14 cellular contexts compared by ENCODE assay signal in the genomic region with DNA sequence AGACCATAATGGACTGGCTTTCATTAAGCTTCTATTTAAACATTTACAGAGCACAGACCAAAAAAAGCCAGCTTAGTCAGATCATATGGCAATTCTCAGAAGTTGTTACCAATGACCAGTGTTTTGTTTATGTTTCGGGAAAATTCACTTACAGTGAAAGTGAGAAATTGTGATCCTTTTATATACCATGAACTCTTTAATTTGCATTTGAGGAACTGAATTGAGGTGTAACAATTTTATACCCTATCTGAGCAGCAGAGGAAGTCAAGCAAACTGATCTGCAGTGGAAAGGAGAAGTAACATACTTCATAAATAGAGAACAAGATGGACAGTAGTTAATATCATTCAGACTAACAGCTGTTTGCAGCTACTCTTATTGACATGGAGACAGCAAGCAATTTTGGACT.
DNase-seq lines count a peak whose midpoint lies in the region; ATAC-seq and TF ChIP-seq lines count a peak whose summit lies in the region.
"Had no signal": no experiment of that assay in that cellular context is flagged by ENCODE, and none has a peak within 500 bp of the region (broad histone marks: within the 10 kb centered on the region; RNA-seq: fewer than 3 reads in every experiment).

No MANE protein-coding gene starts in this region.

- H2AFZ ChIP-seq in SU-DHL-6 (ENCODE audit: low read depth, low read length, severe bottlenecking), result no peak overlapping the region
- no peak overlapping the region for H2AFZ ChIP-seq in hepatocyte

- POLR2A ChIA-PET in activated CD4-positive, alpha-beta T cell treated with anti-CD3 and anti-CD28 coated beads, Interleukin-2, amount 10 ng/mL, durations not matched to agents 7 days and 5 days (lab: Charles Lee), result no interaction called here

- ATAC-seq in GM19467 (IDR thresholded peaks at IDR 0.05; ENCODE audit: unreplicated experiment) (peak; percentile 83), HG03135 (IDR thresholded peaks at IDR 0.05; ENCODE audit: unreplicated experiment) (peak; percentile 87)

- no peak overlapping the region for H3K4me3 ChIP-seq in GM12864 (ENCODE audit: low read depth, low read length)
- H3K4me3 ChIP-seq in SU-DHL-6 (ENCODE audit: insufficient read depth, low read length, poor library complexity, severe bottlenecking), result peak overlapping the region; percentile 20
- no peak overlapping the region for H3K4me3 ChIP-seq in hepatocyte
- H3K4me3 ChIP-seq: right lobe of liver, thyroid gland had no signal

- CTCF ChIA-PET in activated CD4-positive, alpha-beta T cell treated with anti-CD3 and anti-CD28 coated beads, Interleukin-2, amount 10 ng/mL, durations not matched to agents 7 days and 5 days (lab: Charles Lee), result interaction anchor here (0.6 kb wide), 1 partner anchor 71 kb away, joined by 7 read pairs; no protein-coding TSS in a partner anchor

- H3K27me3 Mint-ChIP-seq in activated CD4-positive, alpha-beta T cell treated with anti-CD3 and anti-CD28 coated beads, Interleukin-2, amount 10 ng/mL, durations not matched to agents 7 days and 5 days, result no peaks in the 10 kb centered on the region
- H3K27me3 Mint-ChIP-seq: brain had no signal

- peaks cover 46% of the 10 kb centered on the region for H3F3A ChIP-seq in SU-DHL-6 (ENCODE audit: insufficient read depth)

- TF ChIP-seq CTCF in GM12864 (IDR thresholded peaks at IDR 0.05; ENCODE audit: low read depth, low read length, missing control alignments), result no peak
- no peak for TF ChIP-seq CTCF in SU-DHL-6 (IDR thresholded peaks at IDR 0.05; ENCODE audit: insufficient read depth, low read length, poor library complexity, severe bottlenecking)
- TF ChIP-seq CTCF in hepatocyte (IDR thresholded peaks at IDR 0.05; ENCODE audit: poor library complexity), result no peak

- H3K79me2 ChIP-seq in SU-DHL-6 (ENCODE audit: insufficient read depth, low read length) (no peaks in the 10 kb centered on the region), hepatocyte (no peaks in the 10 kb centered on the region)

- H3K9me3 ChIP-seq in SU-DHL-6 (ENCODE audit: insufficient read depth, low read length), result peaks cover 4% of the 10 kb centered on the region; the same call in 1 of the 2 replicates
- no peaks in the 10 kb centered on the region for H3K9me3 ChIP-seq in hepatocyte (ENCODE audit: low read depth)
- H3K9me3 ChIP-seq: right lobe of liver, thyroid gland had no signal

- no peak overlapping the region for H3K4me3 Mint-ChIP-seq in activated CD4-positive, alpha-beta T cell treated with anti-CD3 and anti-CD28 coated beads, Interleukin-2, amount 10 ng/mL, durations not matched to agents 7 days and 5 days

- H3K27ac Mint-ChIP-seq in activated CD4-positive, alpha-beta T cell treated with anti-CD3 and anti-CD28 coated beads, Interleukin-2, amount 10 ng/mL, durations not matched to agents 7 days and 5 days, result no peak overlapping the region

- H3K9me2 ChIP-seq in SU-DHL-6 (replicated peaks; ENCODE audit: insufficient read depth, low read length) (no peaks in the 10 kb centered on the region), hepatocyte (replicated peaks; ENCODE audit: insufficient read depth) (no peaks in the 10 kb centered on the region)

- H3K4me2 ChIP-seq in SU-DHL-6 (ENCODE audit: low read depth, low read length, poor library complexity, severe bottlenecking) (peak overlapping the region; percentile 68), hepatocyte (no peak overlapping the region)

- peaks cover 4% of the 10 kb centered on the region for H3K4me1 ChIP-seq in hepatocyte (ENCODE audit: insufficient read depth)
- H3K4me1 ChIP-seq: right lobe of liver, thyroid gland had no signal

- peak overlapping the region; percentile 31 for H3K9ac ChIP-seq in SU-DHL-6 (ENCODE audit: low read length)

- 67% methylated on average over 1 of the region's 1 CpG for WGBS in hepatocyte (ENCODE audit: low lambda C conversion rate, missing lambda C conversion rate)

- DNase-seq in GM12864 (ENCODE audit: low read depth), result peak; percentile 67
- DNase-seq in inferior parietal cortex (ENCODE audit: extremely low spot score), result no peak
- DNase-seq in hepatocyte (ENCODE audit: low spot score), result no peak
- no peak for DNase-seq in activated CD4-positive, alpha-beta T cell treated with anti-CD3 and anti-CD28 coated beads, Interleukin-2, amount 10 ng/mL, durations not matched to agents 7 days and 5 days
- no peak for DNase-seq in activated naive CD4-positive, alpha-beta T cell (lab: John Stamatoyannopoulos, UW)
- DNase-seq: DMS 273 treated with DMSO at 0.1 percent for 48 hours, KG1, right lobe of liver, T-helper 9 cell, thyroid gland had no signal

- H3K36me3 Mint-ChIP-seq in activated CD4-positive, alpha-beta T cell treated with anti-CD3 and anti-CD28 coated beads, Interleukin-2, amount 10 ng/mL, durations not matched to agents 7 days and 5 days (ENCODE audit: low read depth), result no peaks in the 10 kb centered on the region
- H3K36me3 Mint-ChIP-seq: brain had no signal

- H3K27me3 ChIP-seq in SU-DHL-6 (ENCODE audit: low read length) (no peaks in the 10 kb centered on the region), hepatocyte (no peaks in the 10 kb centered on the region)
- H3K27me3 ChIP-seq: right lobe of liver, thyroid gland had no signal

- no peaks in the 10 kb centered on the region for H3K9me3 Mint-ChIP-seq in activated CD4-positive, alpha-beta T cell treated with anti-CD3 and anti-CD28 coated beads, Interleukin-2, amount 10 ng/mL, durations not matched to agents 7 days and 5 days
- H3K9me3 Mint-ChIP-seq: brain had no signal

- H4K20me1 ChIP-seq in SU-DHL-6 (ENCODE audit: low read depth, low read length) (no peaks in the 10 kb centered on the region), hepatocyte (ENCODE audit: insufficient read depth, poor library complexity, severe bottlenecking) (no peaks in the 10 kb centered on the region)

- 0 out of 2 replicates have a peak, but pooled peaks cover 5% of the 10 kb centered on the region for H3K36me3 ChIP-seq in SU-DHL-6 (ENCODE audit: low read length)
- H3K36me3 ChIP-seq in hepatocyte (replicated peaks; ENCODE audit: insufficient read depth, low read depth), result no peaks in the 10 kb centered on the region
- H3K36me3 ChIP-seq: right lobe of liver, thyroid gland had no signal

- H3K27ac ChIP-seq in SU-DHL-6 (ENCODE audit: low read depth, low read length), result peak overlapping the region; percentile 85
- H3K27ac ChIP-seq in hepatocyte, result no peak overlapping the region
- H3K27ac ChIP-seq: right lobe of liver, thyroid gland had no signal

- no peaks in the 10 kb centered on the region for H3K4me1 Mint-ChIP-seq in activated CD4-positive, alpha-beta T cell treated with anti-CD3 and anti-CD28 coated beads, Interleukin-2, amount 10 ng/mL, durations not matched to agents 7 days and 5 days
